Comparison of ENCODE assay signal across 10 cellular contexts in the genomic region with DNA sequence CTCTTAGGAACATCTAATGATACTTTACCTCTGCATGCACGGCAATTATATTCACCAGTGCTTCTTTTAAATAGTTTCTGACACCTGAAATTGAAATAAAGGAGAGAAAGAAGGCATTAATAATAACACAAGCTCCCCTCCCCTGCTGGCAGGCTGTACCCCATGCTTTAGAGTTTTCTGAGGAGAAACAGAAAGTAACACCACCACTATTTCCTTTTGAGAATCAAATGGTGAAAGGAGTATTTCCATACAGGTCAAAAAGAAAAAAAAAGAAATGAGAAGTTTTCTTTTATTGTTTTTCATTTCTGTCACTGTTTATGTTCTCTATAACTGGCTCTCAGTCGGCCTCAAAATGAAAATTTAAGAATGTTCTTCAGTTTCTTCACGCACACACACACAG.
DNase-seq lines count a peak whose midpoint lies in the region; ATAC-seq, FAIRE-seq and TF ChIP-seq lines count a peak whose summit lies in the region.
"Had no signal": no experiment of that assay in that cellular context is flagged by ENCODE, and none has a peak within 500 bp of the region (broad histone marks: within the 10 kb centered on the region; RNA-seq: fewer than 3 reads in every experiment).

No MANE protein-coding gene starts in this region.

- peak overlapping the region; percentile 53 for H3K27ac ChIP-seq in BLaER1

- peaks cover 59% of the 10 kb centered on the region for H3K4me1 Mint-ChIP-seq in activated naive CD8-positive, alpha-beta T cell treated with anti-CD3 and anti-CD28 coated beads, Interleukin-2, amount 10 ng/mL, durations not matched to agents 7 days and 5 days

- H3K4me2 ChIP-seq in BLaER1 = peak overlapping the region; percentile 78

- peak overlapping the region; percentile 87 for H3K27ac Mint-ChIP-seq in activated naive CD8-positive, alpha-beta T cell treated with anti-CD3 and anti-CD28 coated beads, Interleukin-2, amount 10 ng/mL, durations not matched to agents 7 days and 5 days

- POLR2A ChIA-PET in activated naive CD8-positive, alpha-beta T cell treated with anti-CD3 and anti-CD28 coated beads, Interleukin-2, amount 10 ng/mL, durations not matched to agents 7 days and 5 days (lab: Charles Lee) = interaction anchor here (0.6 to 4.1 kb wide), 12 partner anchors 10 to 113 kb away, joined by 3 to 41 read pairs (median 4); a partner anchor contains a TSS

- H3K9me3 ChIP-seq in BLaER1 = peaks cover 9% of the 10 kb centered on the region; the same call in 1 of the 2 replicates

- no peaks in the 10 kb centered on the region for H3K27me3 ChIP-seq in BLaER1

- H3K4me1 ChIP-seq in BLaER1 = peaks cover 61% of the 10 kb centered on the region

- no peak overlapping the region for H3K4me3 ChIP-seq in BLaER1

- H3K27me3 Mint-ChIP-seq in activated naive CD8-positive, alpha-beta T cell treated with anti-CD3 and anti-CD28 coated beads, Interleukin-2, amount 10 ng/mL, durations not matched to agents 7 days and 5 days = no peaks in the 10 kb centered on the region

- H3K9ac ChIP-seq in BLaER1 = peak overlapping the region; percentile 35; the same call in 1 of the 2 replicates

- no peaks in the 10 kb centered on the region for H4K20me1 ChIP-seq in BLaER1

- peaks cover 19% of the 10 kb centered on the region for H3K36me3 ChIP-seq in BLaER1

- FAIRE-seq in GM12891 (lab: Jason Lieb, UNC) = peak; percentile 77

- H3K9me3 Mint-ChIP-seq in activated naive CD8-positive, alpha-beta T cell treated with anti-CD3 and anti-CD28 coated beads, Interleukin-2, amount 10 ng/mL, durations not matched to agents 7 days and 5 days = no peaks in the 10 kb centered on the region

- ATAC-seq in HG03378 (IDR thresholded peaks at IDR 0.05; ENCODE audit: unreplicated experiment) (peak; percentile 40), HG03457 (IDR thresholded peaks at IDR 0.05; ENCODE audit: unreplicated experiment) (no peak)
- ATAC-seq in activated naive CD8-positive, alpha-beta T cell treated with anti-CD3 and anti-CD28 coated beads, Interleukin-2, amount 10 ng/mL, durations not matched to agents 7 days and 5 days (ENCODE audit: low read depth) = peak; percentile 43

- DNase-seq in GM12891 (ENCODE audit: insufficient read length, low spot score) (no peak), NCI-H226 (no peak), superior temporal gyrus (ENCODE audit: extremely low spot score) (no peak), medulla oblongata (ENCODE audit: extremely low spot score) (no peak)
- DNase-seq in activated naive CD8-positive, alpha-beta T cell treated with anti-CD3 and anti-CD28 coated beads, Interleukin-2, amount 10 ng/mL, durations not matched to agents 7 days and 5 days = no peak
- DNase-seq: HCEC 1CT, NCI-H2107 had no signal

- H3K36me3 Mint-ChIP-seq in activated naive CD8-positive, alpha-beta T cell treated with anti-CD3 and anti-CD28 coated beads, Interleukin-2, amount 10 ng/mL, durations not matched to agents 7 days and 5 days = peaks cover 31% of the 10 kb centered on the region

- no peak for TF ChIP-seq POLR2A in GM12891 (IDR thresholded peaks at IDR 0.05; ENCODE audit: low read depth, low read length)

- peak overlapping the region; percentile 78 for H3K4me3 Mint-ChIP-seq in activated naive CD8-positive, alpha-beta T cell treated with anti-CD3 and anti-CD28 coated beads, Interleukin-2, amount 10 ng/mL, durations not matched to agents 7 days and 5 days

TF ChIP-seq in GM12891, 5 proteins besides CTCF, POLR2A, EP300 and RAD21:
- no peak for TF ChIP-seq POU2F2 (IDR thresholded peaks at IDR 0.05; ENCODE audit: low read depth, low read length)
- TF ChIP-seq PAX5 (IDR thresholded peaks at IDR 0.05; ENCODE audit: insufficient read depth, low read length, severe bottlenecking) = no peak
- no peak for TF ChIP-seq POLR2AphosphoS5 (IDR thresholded peaks at IDR 0.05; ENCODE audit: low read depth, low read length)
- TF ChIP-seq TAF1 (IDR thresholded peaks at IDR 0.05; ENCODE audit: low read depth, low read length) = no peak
- no peak for TF ChIP-seq SPI1 (IDR thresholded peaks at IDR 0.05; ENCODE audit: low read depth, low read length)
